Comparison of ENCODE assay signal across 8 cellular contexts in the genomic region with DNA sequence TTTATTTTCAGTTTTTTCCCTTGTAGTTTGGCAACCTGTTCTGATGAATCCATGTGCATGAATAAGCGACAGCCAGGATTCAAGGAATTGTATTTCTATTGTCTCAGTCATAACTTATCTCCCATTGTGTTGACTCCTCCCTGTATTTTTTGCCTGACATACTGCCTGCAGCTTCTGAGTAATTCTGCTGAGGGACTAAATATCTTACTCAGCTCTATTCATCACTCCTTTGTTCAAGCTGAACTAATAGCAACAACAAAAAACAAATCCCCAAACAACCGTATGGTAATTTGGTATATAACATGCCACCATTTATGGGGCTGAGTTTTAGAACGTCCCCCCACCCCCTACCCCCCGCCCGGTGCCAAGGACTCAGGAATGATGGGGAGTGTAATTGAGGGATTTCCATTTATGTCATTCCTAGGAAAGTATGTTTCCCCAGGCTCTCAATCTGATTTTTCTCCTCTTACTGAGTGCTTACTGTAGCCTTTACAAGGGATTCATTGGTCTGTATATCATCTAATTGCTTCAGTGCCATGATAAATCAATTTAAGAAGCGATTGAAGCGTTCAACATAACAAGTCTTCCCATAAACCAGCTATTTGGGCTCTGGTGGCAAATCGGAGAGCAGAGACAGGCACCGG. TPM values are rescaled to one million over a fixed set of nuclear protein-coding genes. Genes with fewer than 3 reads are reported as not detected.
DNase-seq lines count a peak whose midpoint lies in the region; TF ChIP-seq lines count a peak whose summit lies in the region.

No MANE protein-coding gene starts in this region.

- POLR2A ChIA-PET in CD8-positive, alpha-beta memory T cell (lab: Charles Lee): interaction anchor here (0.6 to 1.2 kb wide), 3 partner anchors 50 to 423 kb away, joined by 3 to 5 read pairs (median 4); a partner anchor contains a TSS

- H3K4me2 ChIP-seq in Karpas-422 (ENCODE audit: low read depth, low read length, poor library complexity, severe bottlenecking): peak overlapping the region; percentile 62

- TF ChIP-seq CTCF in chondrocyte (IDR thresholded peaks at IDR 0.05): no peak

- peaks cover 3 to 4% of the 10 kb centered on the region in 2 donors for H3K27me3 Mint-ChIP-seq in CD8-positive, alpha-beta memory T cell
- H3K27me3 Mint-ChIP-seq in chondrocyte (ENCODE audit: low read depth): no peaks in the 10 kb centered on the region

- H3K4me1 ChIP-seq in CD8-positive, alpha-beta memory T cell (ENCODE audit: insufficient read depth, low read length): peaks cover 9% of the 10 kb centered on the region
- H3K4me1 ChIP-seq in Karpas-422 (ENCODE audit: low read length): peaks cover 28% of the 10 kb centered on the region
- H3K4me1 ChIP-seq in muscle layer of colon (ENCODE audit: insufficient read depth, low read length): peaks cover 11% of the 10 kb centered on the region

- no peaks in the 10 kb centered on the region for H3K27me3 ChIP-seq in CD8-positive, alpha-beta memory T cell (ENCODE audit: insufficient read depth, low read length, poor library complexity, severe bottlenecking)
- no peaks in the 10 kb centered on the region for H3K27me3 ChIP-seq in Karpas-422 (ENCODE audit: low read length)
- H3K27me3 ChIP-seq in muscle layer of colon (ENCODE audit: control insufficient read depth in 1 of 2, insufficient read depth in 2 of 2, low read length in 2 of 2): no peaks in the 10 kb centered on the region

- H3K9me2 ChIP-seq in Karpas-422 (replicated peaks; ENCODE audit: insufficient read depth, low read length): no peaks in the 10 kb centered on the region

- H2AFZ ChIP-seq in Karpas-422 (ENCODE audit: low read length): no peak overlapping the region

- H3K9ac ChIP-seq in Karpas-422 (ENCODE audit: low read length): no peak overlapping the region
- peak overlapping the region; percentile 52 for H3K9ac ChIP-seq in muscle layer of colon (ENCODE audit: low read length)

- H3K79me2 ChIP-seq in Karpas-422 (ENCODE audit: low read length): no peaks in the 10 kb centered on the region

- H3K27ac ChIP-seq in CD8-positive, alpha-beta memory T cell (ENCODE audit: low read depth, low read length): peak overlapping the region; percentile 34
- no peak overlapping the region for H3K27ac ChIP-seq in Karpas-422 (ENCODE audit: low read length)
- peak overlapping the region; percentile 77 for H3K27ac ChIP-seq in muscle layer of colon (ENCODE audit: low read depth, low read length)

- no peaks in the 10 kb centered on the region for H3K36me3 Mint-ChIP-seq in CD8-positive, alpha-beta memory T cell
- H3K36me3 Mint-ChIP-seq in chondrocyte (ENCODE audit: low read depth): no peaks in the 10 kb centered on the region

- H3K4me1 Mint-ChIP-seq in CD8-positive, alpha-beta memory T cell: peaks cover 10 to 20% (median 14%) of the 10 kb centered on the region in 3 donors
- H3K4me1 Mint-ChIP-seq in chondrocyte (ENCODE audit: low read depth): peaks cover 21% of the 10 kb centered on the region

- CTCF ChIA-PET in CD8-positive, alpha-beta memory T cell (lab: Charles Lee): interaction anchor here (0.6 to 6.7 kb wide), 55 partner anchors 9 to 428 kb away, joined by 3 to 82 read pairs (median 5); a partner anchor contains a TSS

- no peaks in the 10 kb centered on the region for H4K20me1 ChIP-seq in Karpas-422 (ENCODE audit: insufficient read depth, low read depth, low read length)

- peak overlapping the region in 6 of 8 donors; percentile 30 to 80 (median 49) for H3K27ac Mint-ChIP-seq in CD8-positive, alpha-beta memory T cell
- peak overlapping the region; percentile 93 for H3K27ac Mint-ChIP-seq in chondrocyte (ENCODE audit: unreplicated experiment)

- H3K36me3 ChIP-seq in CD8-positive, alpha-beta memory T cell (ENCODE audit: insufficient read depth, low read length): no peaks in the 10 kb centered on the region
- H3K36me3 ChIP-seq in Karpas-422 (ENCODE audit: insufficient read depth, low read length): no peaks in the 10 kb centered on the region
- no peaks in the 10 kb centered on the region for H3K36me3 ChIP-seq in muscle layer of colon (ENCODE audit: insufficient read depth, low read length)

- H3K9me3 Mint-ChIP-seq in CD8-positive, alpha-beta memory T cell: no peaks in the 10 kb centered on the region
- H3K9me3 Mint-ChIP-seq in chondrocyte (ENCODE audit: low read depth): no peaks in the 10 kb centered on the region

- no peak for DNase-seq in CD8-positive, alpha-beta memory T cell
- no peak for DNase-seq in Karpas-422
- no peak for DNase-seq in chondrocyte (ENCODE audit: low spot score)
- no peak for DNase-seq in HK-2 (ENCODE audit: unreplicated experiment)
- DNase-seq in stimulated activated CD8-positive, alpha-beta memory T cell treated with anti-CD3 and anti-CD28 coated beads, Interleukin-4, amount 100 ng/mL, for 48 hours: no peak
- no peak for DNase-seq in NCI-H446 (lab: John Stamatoyannopoulos, UW)
- no peak for DNase-seq in NCI-H1105 (lab: John Stamatoyannopoulos, UW)

- H3K4me3 Mint-ChIP-seq in CD8-positive, alpha-beta memory T cell: peak overlapping the region; percentile 22 to 88 (median 80)
- H3K4me3 Mint-ChIP-seq in chondrocyte (ENCODE audit: unreplicated experiment): peak overlapping the region; percentile 82

- peak overlapping the region; percentile 71 for H3K4me3 ChIP-seq in CD8-positive, alpha-beta memory T cell (ENCODE audit: low read length)
- peak overlapping the region; percentile 43; the same call in 1 of the 2 replicates for H3K4me3 ChIP-seq in Karpas-422 (ENCODE audit: low read length)
- peak overlapping the region; percentile 16 to 63 for H3K4me3 ChIP-seq in muscle layer of colon (ENCODE audit: low read depth in 1 of 2, low read length in 2 of 2)

- no peaks in the 10 kb centered on the region for H3K9me3 ChIP-seq in CD8-positive, alpha-beta memory T cell (ENCODE audit: low read length)
- H3K9me3 ChIP-seq in Karpas-422 (ENCODE audit: low read length) (no peaks in the 10 kb centered on the region), muscle layer of colon (ENCODE audit: low read length) (no peaks in the 10 kb centered on the region)

RNA-seq across cellular contexts. Expression of a gene that starts 40.9 kb away (rescaled TPM):
- total RNA-seq in CD8-positive, alpha-beta memory T cell: 10 to 100 TPM; 59.1 to 84.6 TPM
- polyA plus RNA-seq in CD8-positive, alpha-beta memory T cell: 51.7 TPM
- 57.6 and 127 TPM in 2 replicates for total RNA-seq in Karpas-422 (2014; rRNA removed; shearing (Covaris generic); ENCODE audit: low replicate concordance)
- total RNA-seq in chondrocyte: 92.8 to 118 TPM (median 98.4 TPM) in 3 replicates

RNA-seq across cellular contexts. Expression of a gene that starts 55.6 kb away (rescaled TPM):
- 100 to 1,000 TPM; 295 to 311 TPM for total RNA-seq in CD8-positive, alpha-beta memory T cell
- polyA plus RNA-seq in CD8-positive, alpha-beta memory T cell: 207 TPM
- 34.5 and 58.7 TPM in 2 replicates for total RNA-seq in Karpas-422 (2014; rRNA removed; shearing (Covaris generic); ENCODE audit: low replicate concordance)
- total RNA-seq in chondrocyte: 15.0 to 22.3 TPM (median 19.5 TPM) in 3 replicates
